Comparison of ENCODE assay signal across 10 cellular contexts in the genomic region with DNA sequence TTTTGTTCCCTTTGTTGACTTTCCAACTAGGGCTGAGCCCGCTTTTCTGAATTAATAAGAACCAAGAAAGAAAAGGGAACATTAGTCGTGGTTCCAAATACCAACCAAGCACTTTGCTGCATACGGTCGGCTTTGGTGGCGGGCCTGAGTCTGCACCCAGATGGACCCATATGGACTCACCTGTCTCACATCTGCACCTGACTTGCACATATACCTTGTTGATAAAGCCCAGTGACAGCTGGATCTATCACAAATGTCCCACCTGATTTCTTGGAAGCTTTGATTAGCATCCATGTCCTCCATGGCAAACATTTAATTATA. TPM values are rescaled to one million over a fixed set of nuclear protein-coding genes. Genes with fewer than 3 reads are reported as not detected.
A peak's percentile ranks its signal among the peaks of the same experiment; 100 is the strongest.
DNase-seq lines count a peak whose midpoint lies in the region; ATAC-seq and TF ChIP-seq lines count a peak whose summit lies in the region.
"Had no signal": no experiment of that assay in that cellular context is flagged by ENCODE, and none has a peak within 500 bp of the region (broad histone marks: within the 10 kb centered on the region; RNA-seq: fewer than 3 reads in every experiment).

No MANE protein-coding gene starts in this region.

- H3K27me3 Mint-ChIP-seq in progenitor cell of endocrine pancreas = no peaks in the 10 kb centered on the region

- no peak overlapping the region for H3K27ac Mint-ChIP-seq in progenitor cell of endocrine pancreas

- H3K4me1 ChIP-seq in RWPE2 (ENCODE audit: insufficient read depth, poor library complexity, severe bottlenecking) = peaks cover 33% of the 10 kb centered on the region

- ATAC-seq in GM19025 (IDR thresholded peaks at IDR 0.05; ENCODE audit: low read depth, unreplicated experiment) (peak; percentile 9), HG02852 (IDR thresholded peaks at IDR 0.05; ENCODE audit: unreplicated experiment) (peak; percentile 9), RWPE2 (ENCODE audit: low read depth) (peak; percentile 8; the same call in 2 of the 3 replicates)

- no peak overlapping the region for H3K4me3 ChIP-seq in RWPE2 (ENCODE audit: severe bottlenecking)
- H3K4me3 ChIP-seq: mucosa of descending colon had no signal

- H3K36me3 ChIP-seq in RWPE2 (ENCODE audit: low read depth) = no peaks in the 10 kb centered on the region

- H3K27me3 ChIP-seq in RWPE2 (ENCODE audit: insufficient read depth, poor library complexity, severe bottlenecking) = no peaks in the 10 kb centered on the region

- DNase-seq in RWPE2 (ENCODE audit: low spot score) (no peak), progenitor cell of endocrine pancreas (ENCODE audit: low spot score, unreplicated experiment) (no peak), kidney tubule cell (ENCODE audit: low spot score) (no peak), NCI-H1092 treated with DMSO at 0.1 percent for 48 hours (lab: John Stamatoyannopoulos, UW) (no peak), COLO829 (ENCODE audit: low spot score) (no peak), NCI-H2029 (lab: John Stamatoyannopoulos, UW) (no peak)

- no peak overlapping the region for H3K4me3 Mint-ChIP-seq in progenitor cell of endocrine pancreas (ENCODE audit: low read depth)
- H3K4me3 Mint-ChIP-seq: central memory CD8-positive, alpha-beta T cell had no signal

- H3K9me3 Mint-ChIP-seq in progenitor cell of endocrine pancreas (ENCODE audit: low read depth) = peaks cover 2% of the 10 kb centered on the region
- H3K9me3 Mint-ChIP-seq: central memory CD8-positive, alpha-beta T cell had no signal

- H3K4me1 Mint-ChIP-seq in progenitor cell of endocrine pancreas (ENCODE audit: low read depth) = peaks cover 13% of the 10 kb centered on the region

- peak overlapping the region; percentile 39 for H3K27ac ChIP-seq in RWPE2 (ENCODE audit: poor library complexity, severe bottlenecking)

- peak; percentile 46 for TF ChIP-seq CTCF in RWPE2 (IDR thresholded peaks at IDR 0.05; ENCODE audit: poor library complexity, severe bottlenecking)
- peak; percentile 2 for TF ChIP-seq CTCF in progenitor cell of endocrine pancreas (IDR thresholded peaks at IDR 0.05; ENCODE audit: unreplicated experiment)

- H3K36me3 Mint-ChIP-seq in progenitor cell of endocrine pancreas (ENCODE audit: insufficient read depth) = no peaks in the 10 kb centered on the region

- no peaks in the 10 kb centered on the region for H3K9me3 ChIP-seq in RWPE2 (ENCODE audit: severe bottlenecking)
- H3K9me3 ChIP-seq: mucosa of descending colon had no signal

RNA-seq across cellular contexts. Expression of gene TPD52L1, which starts 39.0 kb away (rescaled TPM):
- total RNA-seq in progenitor cell of endocrine pancreas = 33.8 and 39.6 TPM in 2 replicates
